In genomic region chr9:109010676-109011655, GRCh38 we compare ENCODE assay signal across 8 cellular contexts. TPM values are rescaled to one million over a fixed set of nuclear protein-coding genes. Genes with fewer than 3 reads are reported as not detected.
DNase-seq lines count a peak whose midpoint lies in the region; ATAC-seq and TF ChIP-seq lines count a peak whose summit lies in the region.

No MANE protein-coding gene starts in this region.

- no peak overlapping the region; the same call in 1 of the 2 replicates for H3K4ac ChIP-seq in IMR-90 (ENCODE audit: low read depth, low read length)
- H3K4ac ChIP-seq in trophoblast cell (ENCODE audit: low read depth, low read length), result no peak overlapping the region

- H3K4me1 ChIP-seq in BE2C, result peaks cover 3% of the 10 kb centered on the region
- H3K4me1 ChIP-seq in IMR-90 (ENCODE audit: control insufficient read depth, insufficient read depth, low read length), result peaks cover 12% of the 10 kb centered on the region
- H3K4me1 ChIP-seq in trophoblast cell (ENCODE audit: control insufficient read depth in 1 of 2, insufficient read depth in 2 of 2, low read length in 2 of 2), result peaks cover 7 to 12% of the 10 kb centered on the region in 2 experiments

- H2AK5ac ChIP-seq in IMR-90 (ENCODE audit: low read depth, low read length), result no peak overlapping the region
- H2AK5ac ChIP-seq in trophoblast cell (ENCODE audit: low read length), result no peak overlapping the region

- H2AK9ac ChIP-seq in IMR-90 (replicated peaks; ENCODE audit: low read depth, low read length, poor library complexity), result no peak overlapping the region

- in situ Hi-C loops in IMR-90 (cut with MboI; ENCODE audit: low sequenced_read_pairs), result no loop called here

- no peak overlapping the region for H2BK12ac ChIP-seq in trophoblast cell (ENCODE audit: low read length)

- H3K79me1 ChIP-seq in IMR-90 (ENCODE audit: low read depth in 1 of 2, low read length in 2 of 2) (peaks cover 12 to 58% of the 10 kb centered on the region in 2 experiments), trophoblast cell (ENCODE audit: low read length) (peaks cover 5% of the 10 kb centered on the region)

- POLR2A ChIA-PET in IMR-90 (lab: Charles Lee; ENCODE audit: unreplicated experiment), result interaction anchor here (0.5 kb wide), 1 partner anchor 62 kb away, joined by 8 read pairs; no protein-coding TSS in a partner anchor

- ATAC-seq in GM19395 (IDR thresholded peaks at IDR 0.05; ENCODE audit: unreplicated experiment) (peak; percentile 45), IMR-90 (ENCODE audit: low read depth) (peak; percentile 3; the same call in 1 of the 2 replicates), GM19324 (IDR thresholded peaks at IDR 0.05; ENCODE audit: low FRiP score, unreplicated experiment) (no peak)

- intact Hi-C loops in IMR-90 (cut with micrococcal nuclease), result loop anchor here (1.0 to 5.0 kb wide), 2 partner anchors 108 to 311 kb away; partner anchors contain the start of genes EPB41L4B and TMEM245

- H3K18ac ChIP-seq in IMR-90 (ENCODE audit: low read depth, low read length) (peak overlapping the region; percentile 58), trophoblast cell (ENCODE audit: low read length) (no peak overlapping the region)

- H3K9ac ChIP-seq in IMR-90 (ENCODE audit: low read depth, low read length) (no peak overlapping the region), trophoblast cell (ENCODE audit: low read length) (no peak overlapping the region)

- H4K20me1 ChIP-seq in IMR-90 (ENCODE audit: insufficient read depth, low read length), result peaks cover 18% of the 10 kb centered on the region

- BruUV-seq in IMR-90 (replicated peaks; lab: Mats Ljungman, UMichigan), result no TSS peak

- H2BK20ac ChIP-seq in IMR-90 (ENCODE audit: low read depth, low read length), result no peak overlapping the region

- peaks cover 5% of the 10 kb centered on the region for H3K9me1 ChIP-seq in IMR-90 (ENCODE audit: insufficient read depth, low read length)

- no peaks in the 10 kb centered on the region for H3K9me3 ChIP-seq in BE2C
- H3K9me3 ChIP-seq in IMR-90 (ENCODE audit: control insufficient read depth, insufficient read depth, low read length), result no peaks in the 10 kb centered on the region
- H3K9me3 ChIP-seq in trophoblast cell (ENCODE audit: insufficient read depth, low read depth, low read length), result no peaks in the 10 kb centered on the region

- H3K36me3 ChIP-seq in BE2C, result peaks cover 5% of the 10 kb centered on the region
- peaks cover 1% of the 10 kb centered on the region; the same call in 1 of the 2 replicates for H3K36me3 ChIP-seq in IMR-90 (ENCODE audit: control insufficient read depth, insufficient read depth, low read length)
- no peaks in the 10 kb centered on the region for H3K36me3 ChIP-seq in trophoblast cell (ENCODE audit: control insufficient read depth in 1 of 2, insufficient read depth in 2 of 2, low read length in 2 of 2)

- no peak overlapping the region for H3K56ac ChIP-seq in IMR-90 (ENCODE audit: extremely low read depth, insufficient read depth, low read length)

- H3K14ac ChIP-seq in IMR-90 (replicated peaks; ENCODE audit: low read depth, low read length) (peak overlapping the region; percentile 35; the same call in 1 of the 2 replicates), trophoblast cell (ENCODE audit: low read length) (no peak overlapping the region)

- H3K27me3 ChIP-seq in BE2C, result no peaks in the 10 kb centered on the region
- no peaks in the 10 kb centered on the region for H3K27me3 ChIP-seq in IMR-90 (ENCODE audit: control insufficient read depth, insufficient read depth, low read length)
- H3K27me3 ChIP-seq in trophoblast cell (ENCODE audit: insufficient read depth, low read length), result no peaks in the 10 kb centered on the region

- H2BK5ac ChIP-seq in IMR-90 (ENCODE audit: low read depth, low read length, poor library complexity, severe bottlenecking), result peak overlapping the region; percentile 95
- no peak overlapping the region for H2BK5ac ChIP-seq in trophoblast cell (ENCODE audit: low read depth, low read length, poor library complexity)

- H4K91ac ChIP-seq in IMR-90 (ENCODE audit: insufficient read depth, low read depth, low read length) (no peak overlapping the region; the same call in 1 of the 2 replicates), trophoblast cell (ENCODE audit: low read depth, low read length) (no peak overlapping the region)

- CTCF ChIA-PET in IMR-90 (lab: Yijun Ruan, JAX), result no interaction called here

- dilution Hi-C loops in IMR-90 (cut with HindIII; ENCODE audit: low sequenced_read_pairs, unreplicated experiment), result no loop called here

- DNase-seq in BE2C, result no peak
- peak; percentile 93 for DNase-seq in IMR-90
- DNase-seq in activated CD4-positive, alpha-beta T cell treated with anti-CD3 and anti-CD28 coated beads for 48 hours, result peak; percentile 80
- peak; percentile 85 to 93 for DNase-seq in dermis microvascular lymphatic vessel endothelial cell (ENCODE audit: low read depth in 2 of 2)
- DNase-seq in trophoblast cell, result peak; percentile 37 to 64
- DNase-seq in LoVo (ENCODE audit: low spot score), result no peak

- 0 out of 2 replicates have a peak overlapping the region, but pooled peaks have one; percentile 2 for H2BK120ac ChIP-seq in IMR-90 (ENCODE audit: low read depth, low read length)
- no peak overlapping the region for H2BK120ac ChIP-seq in trophoblast cell (ENCODE audit: insufficient read depth, low read length, poor library complexity)

- H3K27ac ChIP-seq in IMR-90 (ENCODE audit: insufficient read depth, low read length) (peak overlapping the region; percentile 32; the same call in 1 of the 2 replicates), trophoblast cell (ENCODE audit: low read depth, low read length) (no peak overlapping the region)

- peak overlapping the region; percentile 75 for H3K4me2 ChIP-seq in IMR-90 (ENCODE audit: low read depth, low read length)
- H3K4me2 ChIP-seq in trophoblast cell (ENCODE audit: low read length), result no peak overlapping the region

- WGBS in IMR-90 (ENCODE audit: extremely low coverage in 2 of 2, insufficient read length in 1 of 2), 2 experiments, result no CpG with 5 or more reads among the region's 2 CpGs
- WGBS in trophoblast cell (ENCODE audit: extremely low coverage, insufficient coverage, insufficient read length), result no CpG with 5 or more reads among the region's 2 CpGs

- no peak overlapping the region for H4K5ac ChIP-seq in IMR-90 (ENCODE audit: low read depth, low read length)

- H3K79me2 ChIP-seq in trophoblast cell (ENCODE audit: control insufficient read depth, insufficient read depth, low read length, poor library complexity), result no peaks in the 10 kb centered on the region

- no peak for TF ChIP-seq RAD21 in IMR-90 (IDR thresholded peaks at IDR 0.05; ENCODE audit: low read length)

- 0 out of 3 replicates have a peak overlapping the region, but pooled peaks have one; percentile 6 for H2BK15ac ChIP-seq in IMR-90 (ENCODE audit: low read depth, low read length)

- H3K23ac ChIP-seq in IMR-90 (ENCODE audit: low read depth, low read length), result no peak overlapping the region; the same call in 1 of the 2 replicates
- no peak overlapping the region for H3K23ac ChIP-seq in trophoblast cell (ENCODE audit: low read length)

- TF ChIP-seq POLR2A in IMR-90 (IDR thresholded peaks at IDR 0.05; ENCODE audit: low read depth, low read length), result no peak

- H4K8ac ChIP-seq in IMR-90 (ENCODE audit: low read depth in 2 of 2, low read length in 2 of 2), result no peak overlapping the region
- H4K8ac ChIP-seq in trophoblast cell (ENCODE audit: low read depth, low read length), result no peak overlapping the region

- no peak overlapping the region for H4K12ac ChIP-seq in trophoblast cell (ENCODE audit: low read depth, low read length)

- no peak for TF ChIP-seq CTCF in BE2C (IDR thresholded peaks at IDR 0.05; ENCODE audit: low read depth, low read length)
- TF ChIP-seq CTCF in IMR-90 (conservative IDR thresholded peaks at IDR 0.05; ENCODE audit: low read depth, low read length), result no peak

- H3K4me3 ChIP-seq in BE2C (ENCODE audit: low read depth, low read length) (peak overlapping the region; percentile 87), IMR-90 (ENCODE audit: insufficient read depth, low read depth, low read length) (no peak overlapping the region), trophoblast cell (ENCODE audit: low read depth, low read length) (no peak overlapping the region)

- H2AFZ ChIP-seq in IMR-90 (replicated peaks; ENCODE audit: low read length, poor library complexity) (no peak overlapping the region), trophoblast cell (ENCODE audit: insufficient read depth, low read length, poor library complexity) (no peak overlapping the region)

TF ChIP-seq in IMR-90, 13 proteins besides CTCF, POLR2A, EP300 and RAD21 (continues in another document):
- TF ChIP-seq MXI1 (IDR thresholded peaks at IDR 0.05; ENCODE audit: borderline replicate concordance, low read depth, low read length) (no peak), BHLHE40 (IDR thresholded peaks at IDR 0.05; ENCODE audit: low read depth, low read length) (peak; percentile 27; the same call in 1 of the 2 replicates), CEBPB (IDR thresholded peaks at IDR 0.05; ENCODE audit: low read depth, low read length) (peak; percentile 67), RCOR1 (IDR thresholded peaks at IDR 0.05; ENCODE audit: insufficient replicate concordance, low read length) (no peak), RFX5 (IDR thresholded peaks at IDR 0.05; ENCODE audit: low read depth, low read length) (no peak), USF2 (IDR thresholded peaks at IDR 0.05; ENCODE audit: low read depth, low read length) (no peak), FOS (IDR thresholded peaks at IDR 0.05; ENCODE audit: low read depth, low read length) (peak; percentile 92)

RNA-seq across cellular contexts. Expression of gene CTNNAL1, which starts 2.3 kb away (rescaled TPM):
- 9.8 TPM for polyA plus RNA-seq in BE2C (2012; ENCODE audit: insufficient read depth, insufficient read length, low read depth)
- 131 and 186 TPM in 2 replicates for total RNA-seq in IMR-90 (2012; rRNA removed)
- 60.4 and 72.3 TPM in 2 replicates for polyA plus RNA-seq in IMR-90 (2012; rRNA removed)
- 24.4 and 58.0 TPM in 2 replicates for polyA plus RNA-seq in IMR-90 (2012; cell fraction: cytosol; rRNA removed)
- 9.8 and 39.6 TPM in 2 replicates for polyA plus RNA-seq in IMR-90 (2012; cell fraction: nucleus; rRNA removed; ENCODE audit: low replicate concordance)
- 93.3 and 108 TPM in 2 replicates for total RNA-seq in dermis microvascular lymphatic vessel endothelial cell
- 25.7 and 26.2 TPM in 2 replicates for polyA plus RNA-seq in trophoblast cell (2013)

Comparison
In these comparisons a context has a peak if more than half of its experiments do, and no peak if none do; other contexts are left out.
1. DNase-seq: peak in IMR-90 (single experiment), activated CD4-positive, alpha-beta T cell treated with anti-CD3 and anti-CD28 coated beads for 48 hours (single experiment), dermis microvascular lymphatic vessel endothelial cell (2 of 2) and trophoblast cell (2 of 2); none in BE2C (single experiment) and LoVo (single experiment).